Comparison of ENCODE assay signal across 12 cellular contexts in the genomic region with DNA sequence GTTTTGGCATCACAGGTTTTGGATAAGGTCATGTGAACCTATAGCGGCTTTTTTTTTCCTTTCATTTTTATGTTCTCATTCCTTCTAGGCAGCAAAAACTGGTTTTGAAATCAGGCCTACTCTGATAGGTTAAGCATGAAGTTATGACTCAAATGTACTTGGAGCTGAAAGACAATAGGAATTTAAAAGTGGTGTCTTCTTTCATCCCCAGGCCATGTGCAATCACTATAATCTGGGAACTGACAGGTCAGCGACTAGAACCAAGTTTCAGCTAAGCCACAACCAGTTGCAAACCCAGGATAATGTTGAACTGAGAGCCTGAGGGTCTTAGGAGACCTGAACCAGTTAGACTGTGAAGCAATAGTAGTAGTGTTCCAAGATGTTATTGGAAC.
DNase-seq lines count a peak whose midpoint lies in the region; ATAC-seq and FAIRE-seq lines count a peak whose summit lies in the region.
"Had no signal": no experiment of that assay in that cellular context is flagged by ENCODE, and none has a peak within 500 bp of the region (broad histone marks: within the 10 kb centered on the region; RNA-seq: fewer than 3 reads in every experiment).

No MANE protein-coding gene starts in this region.

- no peak for ATAC-seq in GM21528 (IDR thresholded peaks at IDR 0.05; ENCODE audit: low FRiP score, unreplicated experiment)

- DNase-seq in GM19239 (ENCODE audit: insufficient read length, low spot score) (no peak), RKO (ENCODE audit: low spot score) (peak; percentile 4), fibroblast of peridontal ligament (ENCODE audit: extremely low read depth) (peak; percentile 81), skeletal muscle cell (ENCODE audit: low read depth) (peak; percentile 80), NOMO-1 treated with DMSO at 0.1 percent for 48 hours (lab: John Stamatoyannopoulos, UW; ENCODE audit: unreplicated experiment) (no peak), NCI-H2171 (lab: John Stamatoyannopoulos, UW) (no peak), cerebellum (ENCODE audit: low spot score) (no peak)
- DNase-seq: dorsolateral prefrontal cortex, NCI-H345, Peyer's patch, posterior cingulate gyrus had no signal

- H3K4me3 ChIP-seq in skeletal muscle cell (ENCODE audit: low read depth, low read length), result no peak overlapping the region
- H3K4me3 ChIP-seq: dorsolateral prefrontal cortex, Peyer's patch had no signal

- FAIRE-seq in GM19239 (lab: Jason Lieb, UNC), result peak; percentile 18

Comparison
In these comparisons a context has a peak if more than half of its experiments do, and no peak if none do; other contexts are left out.
1. DNase-seq: peak in RKO (single experiment), fibroblast of peridontal ligament (single experiment) and skeletal muscle cell (single experiment); none in GM19239 (single experiment), NOMO-1 treated with DMSO at 0.1 percent for 48 hours (single experiment), NCI-H2171 (single experiment) and cerebellum (single experiment).